8 cellular contexts compared by ENCODE assay signal in the genomic region with DNA sequence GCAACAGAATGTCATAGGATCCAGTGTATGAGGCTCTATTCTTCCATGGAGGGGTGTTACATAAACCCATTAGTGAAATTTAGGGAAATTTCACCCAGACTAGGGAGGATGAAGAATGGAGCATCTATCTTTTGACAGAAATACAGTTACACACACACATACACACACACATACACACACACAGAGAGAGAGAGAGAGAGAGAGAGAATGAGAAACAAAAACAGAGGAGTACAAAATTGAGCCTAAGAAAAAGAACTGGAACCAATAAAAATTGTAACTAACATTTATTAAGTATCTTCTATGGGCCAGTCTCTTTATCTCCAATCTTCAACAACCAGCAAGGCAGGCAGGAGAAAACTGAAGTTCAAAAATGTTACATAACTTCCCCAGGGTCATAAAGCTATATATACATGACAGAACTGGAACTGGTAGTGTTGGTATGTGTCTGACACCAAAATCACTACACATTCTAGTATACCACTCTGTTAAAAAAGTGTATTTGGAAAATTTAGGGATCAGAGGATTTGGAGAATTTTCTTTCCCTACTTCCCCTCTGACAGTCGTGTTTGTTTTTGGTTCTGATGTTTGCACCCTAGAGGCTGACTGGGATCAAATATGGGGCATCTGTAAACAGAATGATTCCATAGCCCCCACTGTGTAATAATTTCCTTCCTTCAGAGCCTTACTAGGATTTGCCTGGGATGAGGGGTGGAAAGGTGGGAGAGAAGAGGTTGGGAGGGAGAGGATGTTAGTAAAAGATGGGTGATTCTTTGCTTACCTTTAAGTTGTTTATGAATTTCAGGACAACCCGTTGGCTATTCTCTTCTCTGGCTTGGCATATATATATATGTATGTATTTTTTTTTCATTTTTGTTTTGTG. TPM values are rescaled to one million over a fixed set of nuclear protein-coding genes. Genes with fewer than 3 reads are reported as not detected.
DNase-seq lines count a peak whose midpoint lies in the region; ATAC-seq and TF ChIP-seq lines count a peak whose summit lies in the region.

No MANE protein-coding gene starts in this region.

- BruUV-seq in A673 (replicated peaks; lab: Mats Ljungman, UMichigan), result no TSS peak

- POLR2A ChIA-PET in A673 (lab: Charles Lee; ENCODE audit: low non-redundant PET), result no interaction called here

- H3K4me1 ChIP-seq in A673 (ENCODE audit: insufficient read depth, low read length, poor library complexity, severe bottlenecking) (peaks cover 19% of the 10 kb centered on the region), HUES6 (ENCODE audit: control insufficient read depth, insufficient read depth, low read length) (no peaks in the 10 kb centered on the region)

- no peak for ATAC-seq in HG03571 (IDR thresholded peaks at IDR 0.05; ENCODE audit: unreplicated experiment)

- TF ChIP-seq CTCF in A673 (conservative IDR thresholded peaks at IDR 0.05; ENCODE audit: low read depth, low read length) (no peak), astrocyte of the cerebellum (IDR thresholded peaks at IDR 0.05; ENCODE audit: low read depth, low read length, missing control alignments) (no peak)

- H3K9me3 ChIP-seq in A673 (ENCODE audit: low read depth, low read length, poor library complexity, severe bottlenecking), result no peaks in the 10 kb centered on the region
- no peaks in the 10 kb centered on the region for H3K9me3 ChIP-seq in HUES6 (ENCODE audit: control insufficient read depth, insufficient read depth, low read depth, low read length)

- H3K36me3 ChIP-seq in A673 (ENCODE audit: insufficient read depth, low read length, poor library complexity, severe bottlenecking) (no peaks in the 10 kb centered on the region), HUES6 (ENCODE audit: control insufficient read depth, insufficient read depth, low read length) (no peaks in the 10 kb centered on the region)

- in situ Hi-C loops in astrocyte of the cerebellum (cut with HindIII; ENCODE audit: low sequenced_read_pairs), result no loop called here

- DNase-seq in A673 (ENCODE audit: low spot score) (no peak), astrocyte of the cerebellum (ENCODE audit: low read depth) (no peak), medulla oblongata (ENCODE audit: extremely low spot score) (peak; percentile 14), pons (ENCODE audit: low spot score) (no peak), HT-29 (ENCODE audit: low spot score) (no peak), OCI-M2 (lab: John Stamatoyannopoulos, UW; ENCODE audit: unreplicated experiment) (no peak)

- intact Hi-C loops in A673 (cut with micrococcal nuclease; ENCODE audit: unreplicated experiment), result loop anchor here (5.0 kb wide), 2 partner anchors 156 to 226 kb away; partner anchors contain the start of gene CC2D1B

- H3K4me3 ChIP-seq in A673 (ENCODE audit: low read depth, low read length, poor library complexity, severe bottlenecking) (peak overlapping the region; percentile 97), HUES6 (ENCODE audit: low read depth, low read length) (peak overlapping the region; percentile 89), astrocyte of the cerebellum (ENCODE audit: low read depth, low read length) (peak overlapping the region; percentile 84)

- CTCF ChIA-PET in A673 (lab: Charles Lee), result no interaction called here

- no peak overlapping the region for H3K9ac ChIP-seq in HUES6 (ENCODE audit: low read length)

- H3K27ac ChIP-seq in A673 (ENCODE audit: low read depth, low read length, poor library complexity, severe bottlenecking) (peak overlapping the region; percentile 94), HUES6 (ENCODE audit: low read depth, low read length) (no peak overlapping the region)

- H3K27me3 ChIP-seq in A673 (replicated peaks; ENCODE audit: insufficient read depth, low read depth, low read length, poor library complexity) (no peaks in the 10 kb centered on the region), HUES6 (ENCODE audit: control insufficient read depth, insufficient read depth, low read length) (peaks cover 7% of the 10 kb centered on the region; the same call in 1 of the 2 replicates)

RNA-seq across cellular contexts. Expression of gene ZFYVE9, which starts 1.0 kb away (rescaled TPM):
- total RNA-seq in A673 (2021), result 19.6 and 23.3 TPM in 2 replicates
- 5.3 and 6.3 TPM in 2 replicates for total RNA-seq in HT-29 (2014; rRNA removed; shearing (Covaris generic))
